30 cellular contexts compared by ENCODE assay signal in the genomic region with DNA sequence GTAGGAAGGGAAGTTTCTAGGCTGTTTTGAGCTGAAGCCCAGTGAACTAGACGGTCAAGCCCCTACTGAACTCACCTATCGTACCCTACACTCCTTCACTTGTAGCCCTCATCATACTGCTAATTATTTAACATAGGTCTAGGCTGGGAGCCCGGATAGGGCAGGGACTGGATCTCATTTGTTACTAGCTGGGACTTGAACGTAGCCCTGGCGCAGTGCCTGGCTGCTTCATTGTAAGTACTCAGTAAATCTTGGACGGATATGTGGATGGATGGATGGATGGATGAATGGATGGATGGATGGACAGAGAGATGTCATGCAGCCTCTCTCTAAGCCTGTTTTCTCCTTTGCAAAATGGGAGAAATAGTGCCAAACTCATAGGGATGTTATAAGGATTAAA.
"Had no signal": no experiment of that assay in that cellular context is flagged by ENCODE, and none has a peak within 500 bp of the region (broad histone marks: within the 10 kb centered on the region; RNA-seq: fewer than 3 reads in every experiment).

No MANE protein-coding gene starts in this region.

- DNase-seq: activated B cell treated with CpG ODN at 0.5 μM for 24 hours; activated CD4-positive, alpha-beta T cell treated with anti-CD3 and anti-CD28 coated beads for 48 hours; activated CD4-positive, alpha-beta T cell treated with anti-CD3 and anti-CD28 coated beads, Interleukin-2, amount 50 U/mL, for 1 hour; activated CD4-positive, alpha-beta T cell treated with anti-CD3 and anti-CD28 coated beads, Interleukin-2, amount 50 U/mL, for 48 hours; activated CD8-positive, alpha-beta memory T cell treated with anti-CD3 and anti-CD28 coated beads for 24 hours; activated CD8-positive, alpha-beta T cell treated with anti-CD3 and anti-CD28 coated beads for 36 hours; activated effector memory CD4-positive, alpha-beta T cell treated with Interleukin-2 at 50 U/mL for 16 hours; activated gamma-delta T cell treated with Interleukin-2 at 50 U/mL for 16 hours; activated naive CD4-positive, alpha-beta T cell treated with anti-CD3 and anti-CD28 coated beads, Interleukin-2, amount 50 U/mL, for 16 hours; activated naive CD4-positive, alpha-beta T cell treated with Interleukin-2 at 50 U/mL for 16 hours; activated T-cell treated with anti-CD3 and anti-CD28 coated beads, Interleukin-2, amount 50 U/mL, for 4 hours; amniotic stem cell; anterior cingulate cortex; brain microvascular endothelial cell; cerebellar nuclear complex; colonic mucosa; effector CD8-positive, alpha-beta T cell; foreskin fibroblast; head of caudate nucleus; T-helper 1 cell; T-helper 17 cell; T1000; WERI-Rb-1 had no signal

- H3K27me3 ChIP-seq: brain microvascular endothelial cell, colonic mucosa had no signal

- ATAC-seq: activated CD4-positive, CD25-positive, alpha-beta regulatory T cell treated with anti-CD3 and anti-CD28 coated beads, Interleukin-2, amount 50 U/mL, for 24 hours; activated CD8-positive, alpha-beta T cell treated with anti-CD3 and anti-CD28 coated beads for 36 hours; activated T-cell treated with anti-CD3 and anti-CD28 coated beads, Interleukin-2, amount 50 U/mL, for 4 hours; activated T-helper 17 cell treated with anti-CD3 and anti-CD28 coated beads, Interleukin-2, amount 50 U/mL, for 72 hours; T-helper 17 cell had no signal

- H3K27ac ChIP-seq: brain microvascular endothelial cell, colonic mucosa, epithelial cell of prostate, WERI-Rb-1 had no signal

- H3K36me3 ChIP-seq: brain microvascular endothelial cell, colonic mucosa, WERI-Rb-1 had no signal

- H3K4me1 ChIP-seq: colonic mucosa had no signal

- H3K4me3 ChIP-seq: colonic mucosa had no signal

- FAIRE-seq: astrocyte, endometrium, endothelial cell of umbilical vein, frontal cortex had no signal

- H3K9me3 ChIP-seq: colonic mucosa had no signal
